Comparison of ENCODE assay signal across 8 cellular contexts in genomic region chr12:11581179-11581755, GRCh38.
DNase-seq lines count a peak whose midpoint lies in the region; ATAC-seq and TF ChIP-seq lines count a peak whose summit lies in the region.

No MANE protein-coding gene starts in this region.

- peak; percentile 79 for DNase-seq in NCI-H146 treated with DMSO at 0.1 percent for 48 hours (lab: John Stamatoyannopoulos, UW; ENCODE audit: unreplicated experiment)
- DNase-seq in T-helper 2 cell treated with Interferon-gamma antibody and Interleukin-4, amounts not matched to agents 5 μg/mL and 100 μg/mL, for 36 hours (ENCODE audit: low spot score), result peak; percentile 27
- peak; percentile 80 for DNase-seq in astrocyte of the hippocampus (ENCODE audit: low read depth, low spot score)
- peak; percentile 68 for DNase-seq in iPS DF 4.7 (ENCODE audit: extremely low read depth, low spot score)
- DNase-seq in stimulated activated CD4-positive, alpha-beta T cell treated with anti-CD3 and anti-CD28 coated beads, Interleukin-15, amount 100 ng/mL, for 24 hours, result peak; percentile 80

- peaks cover 6% of the 10 kb centered on the region for H3K4me1 Mint-ChIP-seq in T-helper 2 cell treated with Interferon-gamma antibody and Interleukin-4, amounts not matched to agents 5 μg/mL and 100 μg/mL, for 36 hours (ENCODE audit: low read depth)

- H3K27ac Mint-ChIP-seq in T-helper 2 cell treated with Interferon-gamma antibody and Interleukin-4, amounts not matched to agents 5 μg/mL and 100 μg/mL, for 36 hours, result no peak overlapping the region

- H3K27me3 Mint-ChIP-seq in T-helper 2 cell treated with Interferon-gamma antibody and Interleukin-4, amounts not matched to agents 5 μg/mL and 100 μg/mL, for 36 hours (ENCODE audit: low read depth), result peaks cover 30% of the 10 kb centered on the region

- no peak overlapping the region for H3K4me3 Mint-ChIP-seq in T-helper 2 cell treated with Interferon-gamma antibody and Interleukin-4, amounts not matched to agents 5 μg/mL and 100 μg/mL, for 36 hours

- no peaks in the 10 kb centered on the region for H3K36me3 Mint-ChIP-seq in T-helper 2 cell treated with Interferon-gamma antibody and Interleukin-4, amounts not matched to agents 5 μg/mL and 100 μg/mL, for 36 hours (ENCODE audit: low read depth)

- no peak for ATAC-seq in HG03442 (IDR thresholded peaks at IDR 0.05; ENCODE audit: unreplicated experiment)
- no peak for ATAC-seq in GM19023 (IDR thresholded peaks at IDR 0.05; ENCODE audit: unreplicated experiment)

- TF ChIP-seq CTCF in GM12872 (IDR thresholded peaks at IDR 0.05; ENCODE audit: insufficient read depth, low read depth, low read length), result peak; percentile 34; the same call in 1 of the 3 replicates

- no peaks in the 10 kb centered on the region for H3K9me3 Mint-ChIP-seq in T-helper 2 cell treated with Interferon-gamma antibody and Interleukin-4, amounts not matched to agents 5 μg/mL and 100 μg/mL, for 36 hours

Comparison
In these comparisons a context has a peak if more than half of its experiments do, and no peak if none do; other contexts are left out.
1. DNase-seq: peak in every context shown above with its lines; median percentile 80 in astrocyte of the hippocampus; 80 in stimulated activated CD4-positive, alpha-beta T cell treated with anti-CD3 and anti-CD28 coated beads, Interleukin-15, amount 100 ng/mL, for 24 hours; 79 in NCI-H146 treated with DMSO at 0.1 percent for 48 hours; 68 in iPS DF 4.7; 27 in T-helper 2 cell treated with Interferon-gamma antibody and Interleukin-4, amounts not matched to agents 5 μg/mL and 100 μg/mL, for 36 hours.